8 cellular contexts compared by ENCODE assay signal in the genomic region with DNA sequence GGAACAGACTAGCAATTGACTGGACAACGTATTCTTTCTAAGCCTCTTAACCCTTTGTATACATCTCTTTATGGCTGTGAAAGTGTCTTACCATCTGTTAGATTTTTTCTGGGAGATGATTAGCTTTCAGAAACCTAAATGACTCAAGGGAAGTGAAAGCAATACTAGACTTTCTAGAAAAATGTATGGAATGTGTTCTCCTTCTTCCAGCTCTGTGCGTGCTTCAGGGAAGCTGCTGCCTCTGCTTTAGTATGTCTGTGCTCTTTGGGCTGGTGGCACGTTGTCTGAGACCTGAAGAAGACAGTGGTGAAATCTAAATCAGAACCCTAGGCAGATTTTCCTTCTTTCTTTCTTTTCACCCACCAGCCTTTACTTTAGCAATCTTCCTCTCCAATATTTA.
DNase-seq lines count a peak whose midpoint lies in the region; TF ChIP-seq lines count a peak whose summit lies in the region.
"Had no signal": no experiment of that assay in that cellular context is flagged by ENCODE, and none has a peak within 500 bp of the region (broad histone marks: within the 10 kb centered on the region; RNA-seq: fewer than 3 reads in every experiment).

No MANE protein-coding gene starts in this region.

- TF ChIP-seq CTCF in tibial nerve (IDR thresholded peaks at IDR 0.05): no peak

- no peaks in the 10 kb centered on the region for H3K9me3 ChIP-seq in muscle layer of duodenum (ENCODE audit: control insufficient read depth in 1 of 2, low read length in 2 of 2)
- H3K9me3 ChIP-seq in tibial nerve: no peaks in the 10 kb centered on the region

- peak overlapping the region; percentile 81 for H3K27ac ChIP-seq in muscle layer of duodenum (ENCODE audit: low read length)
- peak overlapping the region in 3 of 4 donors; percentile 21 to 73 (median 34) for H3K27ac ChIP-seq in tibial nerve

- H3K4me1 ChIP-seq in muscle layer of duodenum (ENCODE audit: control insufficient read depth in 1 of 2, insufficient read depth in 2 of 2, low read length in 2 of 2) (peaks cover 14 to 23% of the 10 kb centered on the region in 2 donors), tibial nerve (peaks cover 0 to 45% (median 8%) of the 10 kb centered on the region in 4 donors)

- H3K27me3 ChIP-seq in muscle layer of duodenum (ENCODE audit: low read depth, low read length) (no peaks in the 10 kb centered on the region), tibial nerve (no peaks in the 10 kb centered on the region)

- H3K36me3 ChIP-seq in muscle layer of duodenum (ENCODE audit: control insufficient read depth in 1 of 2, insufficient read depth in 2 of 2, low read length in 2 of 2) (no peaks in the 10 kb centered on the region), tibial nerve (no peaks in the 10 kb centered on the region)

- TF ChIP-seq POLR2A in tibial nerve (IDR thresholded peaks at IDR 0.05): no peak

- no peak for TF ChIP-seq EP300 in tibial nerve (IDR thresholded peaks at IDR 0.05)

- DNase-seq in RPMI7951 (ENCODE audit: low read depth): peak; percentile 61
- peak; percentile 30 for DNase-seq in dermis blood vessel endothelial cell
- DNase-seq in tibial nerve (ENCODE audit: low spot score in 2 of 2): no peak
- no peak for DNase-seq in cerebellum (ENCODE audit: low spot score)
- no peak for DNase-seq in RKO (ENCODE audit: low spot score)
- no peak for DNase-seq in NCI-H1048 (lab: John Stamatoyannopoulos, UW)
- DNase-seq: NCI-H187 treated with DMSO at 0.1 percent for 48 hours had no signal

- H3K4me3 ChIP-seq in muscle layer of duodenum (ENCODE audit: low read depth in 1 of 2, low read length in 2 of 2) (no peak overlapping the region), tibial nerve (no peak overlapping the region)

- WGBS in tibial nerve, 2 donors: 28 to 31% methylated on average over 3 of the region's 3 CpGs

Comparison
In these comparisons a context has a peak if more than half of its experiments do, and no peak if none do; other contexts are left out.
1. DNase-seq: peak in RPMI7951 (single experiment) and dermis blood vessel endothelial cell (single experiment); none in tibial nerve (0 of 2), cerebellum (single experiment), RKO (single experiment) and NCI-H1048 (single experiment).